ENCODE assay signal across 27 cellular contexts in the genomic region with DNA sequence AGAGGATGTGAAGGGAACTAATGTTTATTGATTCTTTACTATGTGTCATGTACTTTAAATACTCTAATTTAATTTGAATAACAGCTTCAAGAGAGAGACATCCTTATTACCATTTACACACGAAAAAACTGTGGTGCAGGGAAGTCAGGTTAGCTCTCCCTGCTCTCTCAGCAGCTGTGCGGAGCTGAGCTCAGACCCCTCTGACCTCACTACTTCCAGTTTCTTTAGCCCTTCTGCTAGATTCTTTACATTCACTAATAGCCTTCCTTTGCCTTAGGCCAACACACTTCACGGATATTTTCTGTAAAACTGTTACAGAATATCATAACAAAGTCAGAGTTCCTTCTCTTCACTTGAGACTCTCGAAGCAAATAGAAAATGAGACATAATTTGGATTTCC.
"Had no signal": no experiment of that assay in that cellular context is flagged by ENCODE, and none has a peak within 500 bp of the region (broad histone marks: within the 10 kb centered on the region; RNA-seq: fewer than 3 reads in every experiment).

No MANE protein-coding gene starts in this region.

- H3K4me2 ChIP-seq: SK-N-SH had no signal

- H3K9me3 Mint-ChIP-seq: activated CD4-positive, alpha-beta memory T cell treated with anti-CD3 and anti-CD28 coated beads, Interleukin-2, amount 10 ng/mL, durations not matched to agents 7 days and 5 days; activated naive CD4-positive, alpha-beta T cell treated with anti-CD3 and anti-CD28 coated beads, Interleukin-2, amount 50 U/mL, for 24 hours had no signal

- H3K9me3 ChIP-seq: ascending aorta, body of pancreas, SK-N-SH had no signal

- H3K27ac ChIP-seq: ascending aorta, body of pancreas, VCaP had no signal

- H3K27ac Mint-ChIP-seq: activated CD4-positive, alpha-beta memory T cell treated with anti-CD3 and anti-CD28 coated beads, Interleukin-2, amount 10 ng/mL, durations not matched to agents 7 days and 5 days; activated CD4-positive, alpha-beta T cell treated with anti-CD3 and anti-CD28 coated beads for 36 hours; activated naive CD4-positive, alpha-beta T cell treated with anti-CD3 and anti-CD28 coated beads, Interleukin-2, amount 50 U/mL, for 24 hours had no signal

- H3K27me3 ChIP-seq: ascending aorta, body of pancreas had no signal

- H3K9ac ChIP-seq: SK-N-SH had no signal

- H3K4me3 ChIP-seq: ascending aorta, body of pancreas had no signal

- H3K27me3 Mint-ChIP-seq: activated CD4-positive, alpha-beta memory T cell treated with anti-CD3 and anti-CD28 coated beads, Interleukin-2, amount 10 ng/mL, durations not matched to agents 7 days and 5 days had no signal

- H3K36me3 Mint-ChIP-seq: activated naive CD4-positive, alpha-beta T cell treated with anti-CD3 and anti-CD28 coated beads, Interleukin-2, amount 50 U/mL, for 24 hours had no signal

- H3K4me1 ChIP-seq: ascending aorta, body of pancreas had no signal

- DNase-seq: activated CD4-positive, alpha-beta memory T cell treated with anti-CD3 and anti-CD28 coated beads, Interleukin-2, amount 10 ng/mL, durations not matched to agents 7 days and 5 days; activated CD4-positive, alpha-beta T cell treated with anti-CD3 and anti-CD28 coated beads for 36 hours; activated CD4-positive, alpha-beta T cell treated with anti-CD3 and anti-CD28 coated beads, Interleukin-2, amount 50 U/mL, for 1 hour; activated effector memory CD4-positive, alpha-beta T cell treated with Interleukin-2 at 50 U/mL for 16 hours; activated naive CD4-positive, alpha-beta T cell; activated T-cell treated with anti-CD3 and anti-CD28 coated beads for 4 hours; amniotic stem cell; body of pancreas; central memory CD4-positive, alpha-beta T cell; Kasumi-1; KBM-7; NCI-H1092; NCI-H1417; NCI-H1930; NCI-H2107; NCI-H2171 treated with DMSO at 0.1 percent for 48 hours; NCI-H226; NCI-H526 treated with DMSO at 0.1 percent for 48 hours; NCI-H82; NK-92 treated with Interleukin-12 subunit alpha and Interleukin-12 subunit beta, amount 100 ng/mL, for 24 hours; OCI-M1; RPMI8226; SK-N-SH; T-helper 1 cell had no signal

- H3K4me3 Mint-ChIP-seq: activated CD4-positive, alpha-beta memory T cell treated with anti-CD3 and anti-CD28 coated beads, Interleukin-2, amount 10 ng/mL, durations not matched to agents 7 days and 5 days; activated CD4-positive, alpha-beta T cell treated with anti-CD3 and anti-CD28 coated beads for 36 hours; activated naive CD4-positive, alpha-beta T cell treated with anti-CD3 and anti-CD28 coated beads, Interleukin-2, amount 50 U/mL, for 24 hours had no signal

- H3K4me1 Mint-ChIP-seq: activated CD4-positive, alpha-beta memory T cell treated with anti-CD3 and anti-CD28 coated beads, Interleukin-2, amount 10 ng/mL, durations not matched to agents 7 days and 5 days; activated CD4-positive, alpha-beta T cell treated with anti-CD3 and anti-CD28 coated beads for 36 hours had no signal

- H3K36me3 ChIP-seq: ascending aorta had no signal
